ENCODE assay signal across 1 cellular context in the genomic region with DNA sequence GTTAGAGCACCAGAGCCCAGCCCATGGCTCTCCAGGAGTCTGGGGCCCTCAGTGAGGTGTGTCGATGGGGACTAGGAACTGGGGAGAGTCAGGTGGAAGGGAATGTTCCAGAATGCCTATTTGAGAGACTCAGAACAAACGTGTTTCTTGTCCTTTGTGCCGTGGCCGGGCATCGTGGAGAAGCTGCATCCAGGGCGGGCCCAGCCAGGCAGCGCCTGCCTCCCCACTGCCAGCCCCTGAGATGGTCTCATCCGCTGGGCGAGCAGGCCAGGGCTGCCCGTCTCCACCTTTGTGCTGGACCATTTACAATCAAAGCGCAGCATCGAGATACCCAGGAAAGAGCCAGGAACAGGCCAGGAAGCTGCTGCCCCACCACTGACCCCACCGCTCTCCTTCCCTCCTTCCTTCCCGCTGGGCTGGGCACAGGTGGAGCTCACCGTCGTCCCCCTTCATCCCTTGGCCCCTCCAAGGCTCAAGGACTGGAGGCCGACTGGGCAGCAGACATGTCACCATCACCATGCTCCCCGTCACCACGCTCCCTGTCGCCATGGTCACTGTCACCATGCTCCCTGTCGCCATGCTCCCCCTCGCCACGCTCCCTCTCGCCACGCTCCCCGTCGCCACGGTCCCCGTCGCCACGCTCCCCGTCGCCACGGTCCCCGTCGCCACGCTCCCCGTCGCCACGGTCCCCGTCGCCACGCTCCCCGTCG.
TF ChIP-seq lines count a peak whose summit lies in the region.

No MANE protein-coding gene starts in this region.

TF ChIP-seq in IMR-90, 13 proteins besides CTCF, POLR2A, EP300 and RAD21:
- TF ChIP-seq CHD1 (IDR thresholded peaks at IDR 0.05; ENCODE audit: low read depth, low read length), result no peak
- no peak for TF ChIP-seq MAFK (IDR thresholded peaks at IDR 0.05; ENCODE audit: low read depth, low read length)
- TF ChIP-seq NFE2L2 (IDR thresholded peaks at IDR 0.05; ENCODE audit: low read depth, low read length), result no peak
- TF ChIP-seq, protein P1, sequence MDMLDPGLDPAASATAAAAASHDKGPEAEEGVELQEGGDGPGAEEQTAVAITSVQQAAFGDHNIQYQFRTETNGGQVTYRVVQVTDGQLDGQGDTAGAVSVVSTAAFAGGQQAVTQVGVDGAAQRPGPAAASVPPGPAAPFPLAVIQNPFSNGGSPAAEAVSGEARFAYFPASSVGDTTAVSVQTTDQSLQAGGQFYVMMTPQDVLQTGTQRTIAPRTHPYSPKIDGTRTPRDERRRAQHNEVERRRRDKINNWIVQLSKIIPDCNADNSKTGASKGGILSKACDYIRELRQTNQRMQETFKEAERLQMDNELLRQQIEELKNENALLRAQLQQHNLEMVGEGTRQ (IDR thresholded peaks at IDR 0.05; ENCODE audit: low read depth, low read length), result no peak
- no peak for TF ChIP-seq RCOR1 (IDR thresholded peaks at IDR 0.05; ENCODE audit: insufficient replicate concordance, low read length)
- TF ChIP-seq RFX5 (IDR thresholded peaks at IDR 0.05; ENCODE audit: low read depth, low read length), result no peak
- TF ChIP-seq CEBPB (IDR thresholded peaks at IDR 0.05; ENCODE audit: low read depth, low read length), result no peak
- TF ChIP-seq SMC3 (IDR thresholded peaks at IDR 0.05; ENCODE audit: low read depth, low read length), result no peak
- no peak for TF ChIP-seq FOS (IDR thresholded peaks at IDR 0.05; ENCODE audit: low read depth, low read length)
- no peak for TF ChIP-seq MAZ (IDR thresholded peaks at IDR 0.05; ENCODE audit: borderline replicate concordance, low read depth, low read length)
- no peak for TF ChIP-seq BHLHE40 (IDR thresholded peaks at IDR 0.05; ENCODE audit: low read depth, low read length)
- TF ChIP-seq, protein P2, sequence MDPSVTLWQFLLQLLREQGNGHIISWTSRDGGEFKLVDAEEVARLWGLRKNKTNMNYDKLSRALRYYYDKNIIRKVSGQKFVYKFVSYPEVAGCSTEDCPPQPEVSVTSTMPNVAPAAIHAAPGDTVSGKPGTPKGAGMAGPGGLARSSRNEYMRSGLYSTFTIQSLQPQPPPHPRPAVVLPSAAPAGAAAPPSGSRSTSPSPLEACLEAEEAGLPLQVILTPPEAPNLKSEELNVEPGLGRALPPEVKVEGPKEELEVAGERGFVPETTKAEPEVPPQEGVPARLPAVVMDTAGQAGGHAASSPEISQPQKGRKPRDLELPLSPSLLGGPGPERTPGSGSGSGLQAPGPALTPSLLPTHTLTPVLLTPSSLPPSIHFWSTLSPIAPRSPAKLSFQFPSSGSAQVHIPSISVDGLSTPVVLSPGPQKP (IDR thresholded peaks at IDR 0.05; ENCODE audit: borderline replicate concordance, low read depth, low read length), result no peak
- no peak for TF ChIP-seq MXI1 (IDR thresholded peaks at IDR 0.05; ENCODE audit: borderline replicate concordance, low read depth, low read length)
